In genomic region chr13:28245465-28245864, GRCh38 we compare ENCODE assay signal across 16 cellular contexts.
"Had no signal": no experiment of that assay in that cellular context is flagged by ENCODE, and none has a peak within 500 bp of the region (broad histone marks: within the 10 kb centered on the region; RNA-seq: fewer than 3 reads in every experiment).

No MANE protein-coding gene starts in this region.

- DNase-seq: activated CD4-positive, alpha-beta memory T cell treated with anti-CD3 and anti-CD28 coated beads for 36 hours; activated naive CD4-positive, alpha-beta T cell treated with Interleukin-2 at 50 U/mL for 16 hours; activated naive CD8-positive, alpha-beta T cell treated with anti-CD3 and anti-CD28 coated beads, Interleukin-2, amount 10 ng/mL, durations not matched to agents 7 days and 5 days; activated T-cell treated with anti-CD3 and anti-CD28 coated beads, Interleukin-2, amount 50 U/mL, for 48 hours; amygdala; glutamatergic neuron; hippocampal formation; left ventricle myocardium superior; mammary epithelial cell; nucleus accumbens; retina; sigmoid colon; stimulated activated CD4-positive, alpha-beta T cell treated with anti-CD3 and anti-CD28 coated beads, Interleukin-4, amount 100 ng/mL, for 1 hour; stimulated activated naive CD4-positive, alpha-beta T cell treated with Interleukin-2 at 50 U/mL for 16 hours; SW 1271; upper lobe of left lung had no signal

- ATAC-seq: left ventricle myocardium superior had no signal

- H3K27me3 Mint-ChIP-seq: activated CD4-positive, alpha-beta memory T cell treated with anti-CD3 and anti-CD28 coated beads for 36 hours; activated naive CD8-positive, alpha-beta T cell treated with anti-CD3 and anti-CD28 coated beads, Interleukin-2, amount 10 ng/mL, durations not matched to agents 7 days and 5 days had no signal

- H3K27ac Mint-ChIP-seq: activated CD4-positive, alpha-beta memory T cell treated with anti-CD3 and anti-CD28 coated beads for 36 hours; activated naive CD8-positive, alpha-beta T cell treated with anti-CD3 and anti-CD28 coated beads, Interleukin-2, amount 10 ng/mL, durations not matched to agents 7 days and 5 days had no signal

- H3K4me3 Mint-ChIP-seq: activated CD4-positive, alpha-beta memory T cell treated with anti-CD3 and anti-CD28 coated beads for 36 hours; activated naive CD8-positive, alpha-beta T cell treated with anti-CD3 and anti-CD28 coated beads, Interleukin-2, amount 10 ng/mL, durations not matched to agents 7 days and 5 days had no signal
